Comparison of ENCODE assay signal across 9 cellular contexts in genomic region chr6:2793491-2794151, GRCh38. TPM values are rescaled to one million over a fixed set of nuclear protein-coding genes. Genes with fewer than 3 reads are reported as not detected.
DNase-seq lines count a peak whose midpoint lies in the region; ATAC-seq, FAIRE-seq and TF ChIP-seq lines count a peak whose summit lies in the region.
"Had no signal": no experiment of that assay in that cellular context is flagged by ENCODE, and none has a peak within 500 bp of the region (broad histone marks: within the 10 kb centered on the region; RNA-seq: fewer than 3 reads in every experiment).

No MANE protein-coding gene starts in this region.

- no peak for FAIRE-seq in D721Med (lab: Jason Lieb, UNC)

- POLR2A ChIA-PET in activated CD8-positive, alpha-beta T cell treated with anti-CD3 and anti-CD28 coated beads for 36 hours (lab: Charles Lee) = interaction anchor here (0.9 to 1.5 kb wide), 5 partner anchors 10 to 147 kb away, joined by 3 to 10 read pairs (median 5); partner anchors contain the start of gene SERPINB1

- TF ChIP-seq POLR2A in suprapubic skin (IDR thresholded peaks at IDR 0.05) = no peak

- CTCF ChIA-PET in activated naive CD4-positive, alpha-beta T cell treated with anti-CD3 and anti-CD28 coated beads for 36 hours (lab: Charles Lee) = interaction anchor here (0.9 to 2.8 kb wide), 6 partner anchors 47 to 194 kb away, joined by 3 to 15 read pairs (median 3); partner anchors contain the start of gene SERPINB1
- CTCF ChIA-PET in activated CD8-positive, alpha-beta T cell treated with anti-CD3 and anti-CD28 coated beads for 36 hours (lab: Charles Lee) = interaction anchor here (0.6 to 7.6 kb wide), 8 partner anchors 25 to 196 kb away, joined by 3 to 84 read pairs (median 4); no protein-coding TSS in a partner anchor

- peak overlapping the region; percentile 30 for H3K4me3 Mint-ChIP-seq in activated naive CD4-positive, alpha-beta T cell treated with anti-CD3 and anti-CD28 coated beads for 36 hours
- peak overlapping the region; percentile 24 for H3K4me3 Mint-ChIP-seq in activated CD8-positive, alpha-beta T cell treated with anti-CD3 and anti-CD28 coated beads for 36 hours

- H3K4me3 ChIP-seq in left ventricle myocardium inferior = no peak overlapping the region
- H3K4me3 ChIP-seq in suprapubic skin = no peak overlapping the region

- H3K36me3 ChIP-seq in left ventricle myocardium inferior (no peaks in the 10 kb centered on the region), suprapubic skin (no peaks in the 10 kb centered on the region)

- peak; percentile 54 for ATAC-seq in activated CD8-positive, alpha-beta T cell treated with anti-CD3 and anti-CD28 coated beads for 36 hours

- H3K27ac ChIP-seq in left ventricle myocardium inferior (replicated peaks) (peak overlapping the region; percentile 36), suprapubic skin (peak overlapping the region; percentile 39)

- no peak for TF ChIP-seq CTCF in activated CD8-positive, alpha-beta T cell treated with anti-CD3 and anti-CD28 coated beads for 36 hours (IDR thresholded peaks at IDR 0.05)
- TF ChIP-seq CTCF in left ventricle myocardium inferior (IDR thresholded peaks at IDR 0.05; ENCODE audit: borderline replicate concordance) (no peak), suprapubic skin (IDR thresholded peaks at IDR 0.05) (no peak), D721Med (IDR thresholded peaks at IDR 0.05; ENCODE audit: insufficient read depth, missing control alignments) (no peak)

- no peaks in the 10 kb centered on the region for H3K9me3 Mint-ChIP-seq in activated naive CD4-positive, alpha-beta T cell treated with anti-CD3 and anti-CD28 coated beads for 36 hours
- H3K9me3 Mint-ChIP-seq in activated CD8-positive, alpha-beta T cell treated with anti-CD3 and anti-CD28 coated beads for 36 hours = no peaks in the 10 kb centered on the region

- intact Hi-C loops in activated naive CD4-positive, alpha-beta T cell treated with anti-CD3 and anti-CD28 coated beads for 36 hours (cut with micrococcal nuclease) = loop anchor here (1.0 to 2.0 kb wide), 2 partner anchors 23 to 27 kb away; no protein-coding TSS in a partner anchor
- intact Hi-C loops in activated CD8-positive, alpha-beta T cell treated with anti-CD3 and anti-CD28 coated beads for 36 hours (cut with micrococcal nuclease) = loop anchor here (5.0 kb wide), 1 partner anchor 119 kb away; no protein-coding TSS in a partner anchor
- intact Hi-C loops in left ventricle myocardium inferior (cut with micrococcal nuclease) = no loop called here

- H3K27ac Mint-ChIP-seq in activated naive CD4-positive, alpha-beta T cell treated with anti-CD3 and anti-CD28 coated beads for 36 hours = peak overlapping the region; percentile 83
- peak overlapping the region; percentile 91 for H3K27ac Mint-ChIP-seq in activated CD8-positive, alpha-beta T cell treated with anti-CD3 and anti-CD28 coated beads for 36 hours

- H3K36me3 Mint-ChIP-seq in activated naive CD4-positive, alpha-beta T cell treated with anti-CD3 and anti-CD28 coated beads for 36 hours (ENCODE audit: low read depth) = peaks cover 3% of the 10 kb centered on the region
- no peaks in the 10 kb centered on the region for H3K36me3 Mint-ChIP-seq in activated CD8-positive, alpha-beta T cell treated with anti-CD3 and anti-CD28 coated beads for 36 hours (ENCODE audit: low read depth)

- TF ChIP-seq EP300 in suprapubic skin (IDR thresholded peaks at IDR 0.05) = no peak

- H3K9me3 ChIP-seq in left ventricle myocardium inferior (replicated peaks) = no peaks in the 10 kb centered on the region
- H3K9me3 ChIP-seq in suprapubic skin = no peaks in the 10 kb centered on the region

- DNase-seq in activated naive CD4-positive, alpha-beta T cell treated with anti-CD3 and anti-CD28 coated beads for 36 hours = peak; percentile 66
- DNase-seq in activated naive CD4-positive, alpha-beta T cell treated with anti-CD3 and anti-CD28 coated beads, Interleukin-2, amount 50 U/mL, for 16 hours = no peak
- DNase-seq in activated CD8-positive, alpha-beta T cell treated with anti-CD3 and anti-CD28 coated beads for 36 hours = peak; percentile 46
- no peak for DNase-seq in left ventricle myocardium inferior
- DNase-seq in suprapubic skin (ENCODE audit: low spot score in 2 of 2) = no peak
- no peak for DNase-seq in glomerular visceral epithelial cell (ENCODE audit: extremely low spot score)
- DNase-seq in D721Med (ENCODE audit: insufficient read length, low spot score) = no peak
- DNase-seq in NCI-H146 (lab: John Stamatoyannopoulos, UW) = no peak
- DNase-seq: KG1 had no signal

- H3K4me1 ChIP-seq in left ventricle myocardium inferior (peaks cover 44% of the 10 kb centered on the region), suprapubic skin (peaks cover 37% of the 10 kb centered on the region)

- 43% methylated on average over 9 of the region's 9 CpGs for WGBS in suprapubic skin

- no peaks in the 10 kb centered on the region for H3K27me3 ChIP-seq in left ventricle myocardium inferior (ENCODE audit: low read depth)
- H3K27me3 ChIP-seq in suprapubic skin = no peaks in the 10 kb centered on the region

- H3K27me3 Mint-ChIP-seq in activated naive CD4-positive, alpha-beta T cell treated with anti-CD3 and anti-CD28 coated beads for 36 hours (ENCODE audit: low read depth) = no peaks in the 10 kb centered on the region
- H3K27me3 Mint-ChIP-seq in activated CD8-positive, alpha-beta T cell treated with anti-CD3 and anti-CD28 coated beads for 36 hours = no peaks in the 10 kb centered on the region

- peaks cover 44% of the 10 kb centered on the region for H3K4me1 Mint-ChIP-seq in activated naive CD4-positive, alpha-beta T cell treated with anti-CD3 and anti-CD28 coated beads for 36 hours (ENCODE audit: low read depth)
- H3K4me1 Mint-ChIP-seq in activated CD8-positive, alpha-beta T cell treated with anti-CD3 and anti-CD28 coated beads for 36 hours (ENCODE audit: low read depth) = peaks cover 51% of the 10 kb centered on the region

RNA-seq across cellular contexts. Expression of gene WRNIP1, which starts 28.4 kb away (rescaled TPM):
- 10 to 100 TPM; 19.2 to 21.7 TPM for total RNA-seq in activated naive CD4-positive, alpha-beta T cell treated with anti-CD3 and anti-CD28 coated beads for 36 hours
- 10 to 100 TPM; 36.1 to 36.6 TPM for total RNA-seq in activated CD8-positive, alpha-beta T cell treated with anti-CD3 and anti-CD28 coated beads for 36 hours
- 39.4 TPM for total RNA-seq in left ventricle myocardium inferior
- total RNA-seq in suprapubic skin = 10 to 100 TPM; 56.9 to 66.7 (median 63.4) TPM

RNA-seq across cellular contexts. Expression of gene MYLK4, which starts 42.9 kb away (rescaled TPM):
- total RNA-seq in activated naive CD4-positive, alpha-beta T cell treated with anti-CD3 and anti-CD28 coated beads for 36 hours = under 1 TPM in 1 of 2 experiments, not detected in 1; 0.07 TPM
- total RNA-seq in activated CD8-positive, alpha-beta T cell treated with anti-CD3 and anti-CD28 coated beads for 36 hours = under 1 TPM; 0.09 to 0.11 TPM
- 1.2 TPM for total RNA-seq in left ventricle myocardium inferior
- 1 to 10 TPM; 1.8 to 6.6 (median 3.5) TPM for total RNA-seq in suprapubic skin

RNA-seq across cellular contexts. Expression of gene SERPINB1, which starts 48.0 kb away (rescaled TPM):
- total RNA-seq in activated naive CD4-positive, alpha-beta T cell treated with anti-CD3 and anti-CD28 coated beads for 36 hours = 100 to 1,000 TPM; 200 to 208 TPM
- total RNA-seq in activated CD8-positive, alpha-beta T cell treated with anti-CD3 and anti-CD28 coated beads for 36 hours = 10 to 100 TPM; 55.8 to 60.0 TPM
- total RNA-seq in left ventricle myocardium inferior = 23.4 TPM
- 10 to 100 TPM; 11.8 to 20.6 (median 16.9) TPM for total RNA-seq in suprapubic skin

Comparison
In these comparisons a context has a peak if more than half of its experiments do, and no peak if none do; other contexts are left out.
1. DNase-seq: peak in activated naive CD4-positive, alpha-beta T cell treated with anti-CD3 and anti-CD28 coated beads for 36 hours (single experiment) and activated CD8-positive, alpha-beta T cell treated with anti-CD3 and anti-CD28 coated beads for 36 hours (single experiment); none in activated naive CD4-positive, alpha-beta T cell treated with anti-CD3 and anti-CD28 coated beads, Interleukin-2, amount 50 U/mL, for 16 hours (single experiment), left ventricle myocardium inferior (single experiment), suprapubic skin (0 of 2), glomerular visceral epithelial cell (single experiment), D721Med (single experiment) and NCI-H146 (single experiment).